9 cellular contexts compared by ENCODE assay signal in the genomic region with DNA sequence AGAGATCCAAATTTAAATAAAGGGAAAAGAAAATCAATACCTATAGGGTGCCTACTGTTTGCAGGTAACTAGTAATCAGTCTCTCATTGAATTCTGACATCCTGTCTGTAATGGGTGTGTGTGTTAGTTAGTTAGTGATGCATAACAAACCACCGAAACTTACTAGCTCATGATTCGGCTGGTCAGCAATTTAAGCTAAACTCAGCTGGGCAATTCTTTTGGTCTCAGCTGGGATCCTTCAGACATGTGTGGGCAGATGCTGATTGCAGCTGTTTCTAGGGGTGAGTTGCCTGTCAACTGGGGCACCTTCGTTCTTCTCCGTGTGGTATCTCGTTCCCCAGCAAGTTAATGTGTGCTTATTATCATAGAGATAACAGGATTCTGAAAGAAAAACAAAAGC. TPM values are rescaled to one million over a fixed set of nuclear protein-coding genes. Genes with fewer than 3 reads are reported as not detected.
A peak's percentile ranks its signal among the peaks of the same experiment; 100 is the strongest.
DNase-seq lines count a peak whose midpoint lies in the region; ATAC-seq and TF ChIP-seq lines count a peak whose summit lies in the region.
"Had no signal": no experiment of that assay in that cellular context is flagged by ENCODE, and none has a peak within 500 bp of the region (broad histone marks: within the 10 kb centered on the region; RNA-seq: fewer than 3 reads in every experiment).

No MANE protein-coding gene starts in this region.

- H3K4me3 Mint-ChIP-seq in memory B cell, result peak overlapping the region; percentile 70
- H3K4me3 Mint-ChIP-seq in activated CD4-positive, alpha-beta T cell treated with anti-CD3 and anti-CD28 coated beads for 36 hours, result no peak overlapping the region

- peaks cover 8% of the 10 kb centered on the region for H3K36me3 Mint-ChIP-seq in memory B cell
- H3K36me3 Mint-ChIP-seq in activated CD4-positive, alpha-beta T cell treated with anti-CD3 and anti-CD28 coated beads for 36 hours (ENCODE audit: low read depth), result peaks cover 23% of the 10 kb centered on the region

- H2AFZ ChIP-seq in IMR-90 (replicated peaks; ENCODE audit: low read length, poor library complexity), result peak overlapping the region; percentile 63

- no peak overlapping the region for H4K5ac ChIP-seq in IMR-90 (ENCODE audit: low read depth, low read length)

- no peak overlapping the region for H2BK120ac ChIP-seq in IMR-90 (ENCODE audit: low read depth, low read length)

- H3K4me2 ChIP-seq in IMR-90 (ENCODE audit: low read depth, low read length), result no peak overlapping the region

- 0 out of 2 replicates have a peak, but pooled peaks cover 7% of the 10 kb centered on the region for H4K20me1 ChIP-seq in IMR-90 (ENCODE audit: insufficient read depth, low read length)

- no peak overlapping the region for H3K56ac ChIP-seq in IMR-90 (ENCODE audit: extremely low read depth, insufficient read depth, low read length)

- BruUV-seq in IMR-90 (replicated peaks; lab: Mats Ljungman, UMichigan), result no TSS peak

- POLR2A ChIA-PET in IMR-90 (lab: Charles Lee; ENCODE audit: unreplicated experiment), result no interaction called here
- POLR2A ChIA-PET in activated CD4-positive, alpha-beta T cell treated with anti-CD3 and anti-CD28 coated beads for 36 hours (lab: Charles Lee), result no interaction called here

- no peak overlapping the region for H4K8ac ChIP-seq in IMR-90 (ENCODE audit: low read depth in 2 of 2, low read length in 2 of 2)

- ATAC-seq in GM18861 (IDR thresholded peaks at IDR 0.05; ENCODE audit: unreplicated experiment) (peak; percentile 70), GM21786 (IDR thresholded peaks at IDR 0.05; ENCODE audit: unreplicated experiment) (peak; percentile 60), IMR-90 (ENCODE audit: low read depth) (no peak), memory B cell (ENCODE audit: low read depth) (peak; percentile 6)
- no peak for ATAC-seq in activated CD4-positive, alpha-beta T cell treated with anti-CD3 and anti-CD28 coated beads for 36 hours
- ATAC-seq: left lobe of liver had no signal

- no peak overlapping the region for H3K9ac ChIP-seq in IMR-90 (ENCODE audit: low read depth, low read length)

- H3K4me3 ChIP-seq in IMR-90 (ENCODE audit: insufficient read depth, low read depth, low read length), result no peak overlapping the region

- no peak overlapping the region for H3K14ac ChIP-seq in IMR-90 (replicated peaks; ENCODE audit: low read depth, low read length)

- CTCF ChIA-PET in IMR-90 (lab: Yijun Ruan, JAX), result no interaction called here
- CTCF ChIA-PET in activated CD4-positive, alpha-beta T cell treated with anti-CD3 and anti-CD28 coated beads for 36 hours (lab: Charles Lee), result interaction anchor here (0.6 kb wide), 1 partner anchor 88 kb away, joined by 7 read pairs; no protein-coding TSS in a partner anchor

- dilution Hi-C loops in IMR-90 (cut with HindIII; ENCODE audit: low sequenced_read_pairs, unreplicated experiment), result no loop called here

- H2AK9ac ChIP-seq in IMR-90 (replicated peaks; ENCODE audit: low read depth, low read length, poor library complexity), result no peak overlapping the region

- TF ChIP-seq RAD21 in IMR-90 (IDR thresholded peaks at IDR 0.05; ENCODE audit: low read length), result no peak

- intact Hi-C loops in IMR-90 (cut with micrococcal nuclease), result loop anchor here (5.0 kb wide), 2 partner anchors 105 to 120 kb away; a partner anchor contains a TSS
- intact Hi-C loops in activated CD4-positive, alpha-beta T cell treated with anti-CD3 and anti-CD28 coated beads for 36 hours (cut with DNase I, micrococcal nuclease), result loop anchor here in 1 of 2 experiments (5.0 kb wide), 1 partner anchor 120 kb away; a partner anchor contains a TSS

- peaks cover 6% of the 10 kb centered on the region for H3K9me1 ChIP-seq in IMR-90 (ENCODE audit: insufficient read depth, low read length)

- no peaks in the 10 kb centered on the region for H3K9me3 Mint-ChIP-seq in memory B cell
- H3K9me3 Mint-ChIP-seq in activated CD4-positive, alpha-beta T cell treated with anti-CD3 and anti-CD28 coated beads for 36 hours (ENCODE audit: low read depth), result peaks cover 1% of the 10 kb centered on the region

- H3K79me1 ChIP-seq in IMR-90 (ENCODE audit: low read depth in 1 of 2, low read length in 2 of 2), result peaks cover 11 to 19% of the 10 kb centered on the region in 2 experiments

- no peak overlapping the region for H2BK15ac ChIP-seq in IMR-90 (ENCODE audit: low read depth, low read length)

- no peaks in the 10 kb centered on the region for H3K9me3 ChIP-seq in IMR-90 (ENCODE audit: control insufficient read depth, insufficient read depth, low read length)

- H3K18ac ChIP-seq in IMR-90 (ENCODE audit: low read depth, low read length), result no peak overlapping the region

- no peak overlapping the region for H2AK5ac ChIP-seq in IMR-90 (ENCODE audit: low read depth, low read length)

- H2BK20ac ChIP-seq in IMR-90 (ENCODE audit: low read depth, low read length), result no peak overlapping the region

- no peak overlapping the region for H3K4ac ChIP-seq in IMR-90 (ENCODE audit: low read depth, low read length)

- no peak overlapping the region for H4K91ac ChIP-seq in IMR-90 (ENCODE audit: insufficient read depth, low read depth, low read length)

- H3K36me3 ChIP-seq in IMR-90 (ENCODE audit: control insufficient read depth, insufficient read depth, low read length), result 0 out of 2 replicates have a peak, but pooled peaks cover 2% of the 10 kb centered on the region

- H3K4me1 Mint-ChIP-seq in memory B cell, result peaks cover 38% of the 10 kb centered on the region
- peaks cover 52% of the 10 kb centered on the region for H3K4me1 Mint-ChIP-seq in activated CD4-positive, alpha-beta T cell treated with anti-CD3 and anti-CD28 coated beads for 36 hours

- no peak overlapping the region for H3K23ac ChIP-seq in IMR-90 (ENCODE audit: low read depth, low read length)

- no peak overlapping the region for H3K27ac ChIP-seq in IMR-90 (ENCODE audit: insufficient read depth, low read length)

- TF ChIP-seq CTCF in IMR-90 (conservative IDR thresholded peaks at IDR 0.05; ENCODE audit: low read depth, low read length), result no peak

- DNase-seq in IMR-90 (no peak), memory B cell (ENCODE audit: low spot score in 2 of 2) (no peak), COLO829 (ENCODE audit: low spot score) (no peak), SKM-1 (lab: John Stamatoyannopoulos, UW; ENCODE audit: unreplicated experiment) (no peak), A172 (ENCODE audit: low spot score) (no peak)
- no peak for DNase-seq in activated CD4-positive, alpha-beta T cell treated with anti-CD3 and anti-CD28 coated beads for 36 hours

- no peaks in the 10 kb centered on the region for H3K27me3 ChIP-seq in IMR-90 (ENCODE audit: control insufficient read depth, insufficient read depth, low read length)

- H3K4me1 ChIP-seq in IMR-90 (ENCODE audit: control insufficient read depth, insufficient read depth, low read length), result peaks cover 3% of the 10 kb centered on the region

- in situ Hi-C loops in IMR-90 (cut with MboI; ENCODE audit: low sequenced_read_pairs), result no loop called here

- H3K27me3 Mint-ChIP-seq in memory B cell, result no peaks in the 10 kb centered on the region
- no peaks in the 10 kb centered on the region for H3K27me3 Mint-ChIP-seq in activated CD4-positive, alpha-beta T cell treated with anti-CD3 and anti-CD28 coated beads for 36 hours

- no peak overlapping the region for H2BK5ac ChIP-seq in IMR-90 (ENCODE audit: low read depth, low read length, poor library complexity, severe bottlenecking)

- no CpG with 5 or more reads among the region's 5 CpGs for WGBS in IMR-90 (ENCODE audit: extremely low coverage in 2 of 2, insufficient read length in 1 of 2), 2 experiments

- peak overlapping the region; percentile 87 for H3K27ac Mint-ChIP-seq in memory B cell
- H3K27ac Mint-ChIP-seq in activated CD4-positive, alpha-beta T cell treated with anti-CD3 and anti-CD28 coated beads for 36 hours, result no peak overlapping the region

- TF ChIP-seq POLR2A in IMR-90 (IDR thresholded peaks at IDR 0.05; ENCODE audit: low read depth, low read length), result no peak

TF ChIP-seq in IMR-90, 13 proteins besides CTCF, POLR2A, EP300 and RAD21 (continues in another document):
- TF ChIP-seq RCOR1 (IDR thresholded peaks at IDR 0.05; ENCODE audit: insufficient replicate concordance, low read length) (no peak), MXI1 (IDR thresholded peaks at IDR 0.05; ENCODE audit: borderline replicate concordance, low read depth, low read length) (no peak), BHLHE40 (IDR thresholded peaks at IDR 0.05; ENCODE audit: low read depth, low read length) (no peak), SMC3 (IDR thresholded peaks at IDR 0.05; ENCODE audit: low read depth, low read length) (no peak), CHD1 (IDR thresholded peaks at IDR 0.05; ENCODE audit: low read depth, low read length) (no peak)
- TF ChIP-seq, protein P1, sequence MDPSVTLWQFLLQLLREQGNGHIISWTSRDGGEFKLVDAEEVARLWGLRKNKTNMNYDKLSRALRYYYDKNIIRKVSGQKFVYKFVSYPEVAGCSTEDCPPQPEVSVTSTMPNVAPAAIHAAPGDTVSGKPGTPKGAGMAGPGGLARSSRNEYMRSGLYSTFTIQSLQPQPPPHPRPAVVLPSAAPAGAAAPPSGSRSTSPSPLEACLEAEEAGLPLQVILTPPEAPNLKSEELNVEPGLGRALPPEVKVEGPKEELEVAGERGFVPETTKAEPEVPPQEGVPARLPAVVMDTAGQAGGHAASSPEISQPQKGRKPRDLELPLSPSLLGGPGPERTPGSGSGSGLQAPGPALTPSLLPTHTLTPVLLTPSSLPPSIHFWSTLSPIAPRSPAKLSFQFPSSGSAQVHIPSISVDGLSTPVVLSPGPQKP (IDR thresholded peaks at IDR 0.05; ENCODE audit: borderline replicate concordance, low read depth, low read length), result no peak
- TF ChIP-seq, protein P2, sequence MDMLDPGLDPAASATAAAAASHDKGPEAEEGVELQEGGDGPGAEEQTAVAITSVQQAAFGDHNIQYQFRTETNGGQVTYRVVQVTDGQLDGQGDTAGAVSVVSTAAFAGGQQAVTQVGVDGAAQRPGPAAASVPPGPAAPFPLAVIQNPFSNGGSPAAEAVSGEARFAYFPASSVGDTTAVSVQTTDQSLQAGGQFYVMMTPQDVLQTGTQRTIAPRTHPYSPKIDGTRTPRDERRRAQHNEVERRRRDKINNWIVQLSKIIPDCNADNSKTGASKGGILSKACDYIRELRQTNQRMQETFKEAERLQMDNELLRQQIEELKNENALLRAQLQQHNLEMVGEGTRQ (IDR thresholded peaks at IDR 0.05; ENCODE audit: low read depth, low read length), result no peak

RNA-seq across cellular contexts. Expression of a gene that starts 40.2 kb away (rescaled TPM):
- total RNA-seq in IMR-90 (2012; rRNA removed), result 77.8 and 89.3 TPM in 2 replicates
- 3.0 and 3.2 TPM in 2 replicates for polyA plus RNA-seq in IMR-90 (2012; rRNA removed)
- 0.91 and 1.6 TPM in 2 replicates for polyA plus RNA-seq in IMR-90 (2012; cell fraction: cytosol; rRNA removed)
- polyA plus RNA-seq in IMR-90 (2012; cell fraction: nucleus; rRNA removed; ENCODE audit: low replicate concordance), result 2.0 and 10.6 TPM in 2 replicates
- 10 to 100 TPM; 13.1 to 17.1 TPM for total RNA-seq in activated CD4-positive, alpha-beta T cell treated with anti-CD3 and anti-CD28 coated beads for 36 hours
- total RNA-seq in A172 (2014; rRNA removed; shearing (Covaris generic)), result 67.1 and 69.2 TPM in 2 replicates

RNA-seq across cellular contexts. Expression of a gene that starts 43.9 kb away (rescaled TPM):
- not detected in 2 replicates for total RNA-seq in IMR-90 (2012; rRNA removed)
- not detected in 2 replicates for polyA plus RNA-seq in IMR-90 (2012; rRNA removed)
- polyA plus RNA-seq in IMR-90 (2012; cell fraction: cytosol; rRNA removed), result not detected in 2 replicates
- not detected in 2 replicates for polyA plus RNA-seq in IMR-90 (2012; cell fraction: nucleus; rRNA removed; ENCODE audit: low replicate concordance)
- not detected for total RNA-seq in activated CD4-positive, alpha-beta T cell treated with anti-CD3 and anti-CD28 coated beads for 36 hours
- not detected in 2 replicates for total RNA-seq in A172 (2014; rRNA removed; shearing (Covaris generic))
- total RNA-seq: left lobe of liver had no signal

Comparison
In these comparisons a context has a peak if more than half of its experiments do, and no peak if none do; other contexts are left out.
1. ATAC-seq: peak in GM18861 (single experiment), GM21786 (single experiment) and memory B cell (single experiment); none in IMR-90 (single experiment) and activated CD4-positive, alpha-beta T cell treated with anti-CD3 and anti-CD28 coated beads for 36 hours (single experiment).